In the genomic region with DNA sequence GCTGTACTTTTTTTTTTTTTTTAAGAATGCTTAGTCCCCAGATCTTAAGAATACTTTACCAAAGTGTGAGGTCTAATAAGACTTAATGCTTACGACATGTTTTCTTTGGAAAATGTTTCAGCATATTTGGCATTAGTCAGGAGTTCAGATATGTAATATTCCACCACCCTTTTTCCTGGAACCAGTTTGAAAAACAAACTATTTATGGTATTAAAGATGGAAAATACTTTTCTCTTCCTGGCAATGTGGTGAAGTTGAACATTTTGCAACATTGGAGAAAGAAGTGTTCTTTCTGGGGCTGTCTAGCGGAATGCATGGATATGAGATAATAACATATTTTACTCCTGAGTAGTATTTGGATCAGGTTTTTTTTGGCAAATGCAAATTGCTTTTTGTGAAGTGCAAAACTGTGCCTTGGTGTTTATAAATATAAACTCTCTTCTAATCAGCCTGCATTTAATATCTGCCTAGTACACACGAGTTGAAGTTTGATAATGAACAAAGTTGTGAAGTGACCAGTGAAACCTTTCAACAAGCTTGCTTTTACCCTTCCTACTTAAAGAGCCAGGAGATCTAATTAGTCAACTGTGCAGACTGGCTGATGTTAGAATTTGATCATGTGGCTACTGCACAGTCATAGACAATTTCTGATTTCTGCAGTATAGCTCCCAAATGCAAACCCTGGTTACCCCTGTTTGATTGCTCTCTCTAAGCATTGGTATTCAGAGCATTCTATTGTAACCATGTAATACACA, we compare ENCODE assay signal across 9 cellular contexts. TPM values are rescaled to one million over a fixed set of nuclear protein-coding genes. Genes with fewer than 3 reads are reported as not detected.
A peak's percentile ranks its signal among the peaks of the same experiment; 100 is the strongest.
DNase-seq lines count a peak whose midpoint lies in the region; ATAC-seq and TF ChIP-seq lines count a peak whose summit lies in the region.
"Had no signal": no experiment of that assay in that cellular context is flagged by ENCODE, and none has a peak within 500 bp of the region (broad histone marks: within the 10 kb centered on the region; RNA-seq: fewer than 3 reads in every experiment).

No MANE protein-coding gene starts in this region.

- no peaks in the 10 kb centered on the region for H3K27me3 ChIP-seq in effector memory CD4-positive, alpha-beta T cell (replicated peaks; ENCODE audit: control insufficient read depth, insufficient read depth, low read length, poor library complexity, severe bottlenecking)

- peaks cover 14% of the 10 kb centered on the region for H3K4me1 ChIP-seq in effector memory CD4-positive, alpha-beta T cell (ENCODE audit: control insufficient read depth, insufficient read depth, low read length, poor library complexity, severe bottlenecking)

- POLR2A ChIA-PET in AG04449 (lab: Yijun Ruan, JAX) = interaction anchor here (0.6 to 0.9 kb wide), 2 partner anchors 8 to 21 kb away, joined by 3 read pairs; no protein-coding TSS in a partner anchor

- DNase-seq in AG04449 (ENCODE audit: low read depth, low spot score) (peak; percentile 97), HFFc6 (peak; percentile 73), natural killer cell (no peak), SHP77 (lab: John Stamatoyannopoulos, UW) (no peak)
- no peak for DNase-seq in effector memory CD4-positive, alpha-beta T cell
- DNase-seq: NCI-H2029 treated with DMSO at 0.1 percent for 48 hours had no signal

- H3K36me3 ChIP-seq in effector memory CD4-positive, alpha-beta T cell (ENCODE audit: control insufficient read depth, insufficient read depth, low read length) = peaks cover 4% of the 10 kb centered on the region

- peak overlapping the region; percentile 68 for H3K27ac Mint-ChIP-seq in HFFc6
- H3K27ac Mint-ChIP-seq in dendritic cell treated with granulocyte-macrophage colony-stimulating factor and Interleukin-4, amounts not matched to agents 40 ng/mL and 50 ng/mL, for 4 days = peak overlapping the region; percentile 84
- peak overlapping the region; percentile 83 to 88 for H3K27ac Mint-ChIP-seq in natural killer cell

- no peak overlapping the region for H3K4me3 ChIP-seq in AG04449 (ENCODE audit: low read depth, low read length)
- H3K4me3 ChIP-seq in effector memory CD4-positive, alpha-beta T cell (ENCODE audit: insufficient read depth, low read depth, low read length, poor library complexity, severe bottlenecking) = no peak overlapping the region

- CTCF ChIA-PET in AG04449 (lab: Yijun Ruan, JAX) = interaction anchor here (0.7 to 1.2 kb wide), 5 partner anchors 9 to 79 kb away, joined by 3 to 6 read pairs (median 3); no protein-coding TSS in a partner anchor

- H3K27me3 Mint-ChIP-seq in HFFc6 (ENCODE audit: insufficient read depth) = no peaks in the 10 kb centered on the region; the same call in 1 of the 2 replicates
- H3K27me3 Mint-ChIP-seq in dendritic cell treated with granulocyte-macrophage colony-stimulating factor and Interleukin-4, amounts not matched to agents 40 ng/mL and 50 ng/mL, for 4 days = no peaks in the 10 kb centered on the region
- no peaks in the 10 kb centered on the region for H3K27me3 Mint-ChIP-seq in natural killer cell (ENCODE audit: low read depth in 2 of 2)

- ATAC-seq in natural killer cell (no peak), HG03175 (IDR thresholded peaks at IDR 0.05; ENCODE audit: unreplicated experiment) (no peak), HG03378 (IDR thresholded peaks at IDR 0.05; ENCODE audit: unreplicated experiment) (no peak)

- H3K9me3 Mint-ChIP-seq in HFFc6 = no peaks in the 10 kb centered on the region
- H3K9me3 Mint-ChIP-seq in dendritic cell treated with granulocyte-macrophage colony-stimulating factor and Interleukin-4, amounts not matched to agents 40 ng/mL and 50 ng/mL, for 4 days = no peaks in the 10 kb centered on the region
- no peaks in the 10 kb centered on the region for H3K9me3 Mint-ChIP-seq in natural killer cell

- H3K4me1 Mint-ChIP-seq in HFFc6 (ENCODE audit: low read depth) (peaks cover 25% of the 10 kb centered on the region), natural killer cell (peaks cover 38 to 41% of the 10 kb centered on the region in 2 donors)
- peaks cover 45% of the 10 kb centered on the region for H3K4me1 Mint-ChIP-seq in dendritic cell treated with granulocyte-macrophage colony-stimulating factor and Interleukin-4, amounts not matched to agents 40 ng/mL and 50 ng/mL, for 4 days (ENCODE audit: low read depth)

- H3K27ac ChIP-seq in effector memory CD4-positive, alpha-beta T cell (ENCODE audit: insufficient read depth, low read length, poor library complexity, severe bottlenecking) = no peak overlapping the region

- peak overlapping the region; percentile 55 for H3K4me3 Mint-ChIP-seq in HFFc6
- peak overlapping the region; percentile 23 for H3K4me3 Mint-ChIP-seq in dendritic cell treated with granulocyte-macrophage colony-stimulating factor and Interleukin-4, amounts not matched to agents 40 ng/mL and 50 ng/mL, for 4 days
- H3K4me3 Mint-ChIP-seq in natural killer cell = peak overlapping the region; percentile 75

- H3K36me3 Mint-ChIP-seq in HFFc6 (ENCODE audit: low read depth) (peaks cover 6% of the 10 kb centered on the region; the same call in 1 of the 2 replicates), natural killer cell (peaks cover 6% of the 10 kb centered on the region)
- H3K36me3 Mint-ChIP-seq in dendritic cell treated with granulocyte-macrophage colony-stimulating factor and Interleukin-4, amounts not matched to agents 40 ng/mL and 50 ng/mL, for 4 days (ENCODE audit: low read depth) = peaks cover 93% of the 10 kb centered on the region

- H3K9me3 ChIP-seq in effector memory CD4-positive, alpha-beta T cell (ENCODE audit: control insufficient read depth, low read length) = no peaks in the 10 kb centered on the region

- TF ChIP-seq CTCF in AG04449 (IDR thresholded peaks at IDR 0.05; ENCODE audit: insufficient read depth, low read length, missing control alignments) (no peak), HFFc6 (IDR thresholded peaks at IDR 0.05) (no peak), natural killer cell (IDR thresholded peaks at IDR 0.05) (no peak)

- intact Hi-C loops in dendritic cell treated with granulocyte-macrophage colony-stimulating factor and Interleukin-4, amounts not matched to agents 40 ng/mL and 50 ng/mL, for 4 days (cut with micrococcal nuclease) = loop anchor here (2.0 to 5.0 kb wide), 2 partner anchors 37 to 74 kb away; no protein-coding TSS in a partner anchor
- intact Hi-C loops in natural killer cell (cut with micrococcal nuclease) = no loop called here

RNA-seq across cellular contexts. Expression of gene MAP3K8, which starts 20.9 kb away (rescaled TPM):
- total RNA-seq in HFFc6 (2021; fragmentation: NEBNext Ultra II Directional; extraction: Animal tissue kit (Norgen Biotek cat#: 25700)) = 1 to 10 TPM; 1.3 to 4.2 (median 1.8) TPM
- 100 to 1,000 TPM; 200 to 244 (median 236) TPM for total RNA-seq in natural killer cell

Comparison
In these comparisons a context has a peak if more than half of its experiments do, and no peak if none do; other contexts are left out.
1. DNase-seq: peak in AG04449 (single experiment) and HFFc6 (single experiment); none in natural killer cell (single experiment), effector memory CD4-positive, alpha-beta T cell (0 of 3) and SHP77 (0 of 2).
2. H3K4me3 Mint-ChIP-seq: peak in every context shown above with its lines; median percentile 75 in natural killer cell; 55 in HFFc6; 23 in dendritic cell treated with granulocyte-macrophage colony-stimulating factor and Interleukin-4, amounts not matched to agents 40 ng/mL and 50 ng/mL, for 4 days.
3. RNA of gene MAP3K8, which starts 20.9 kb away (total RNA-seq): 200 to 244 TPM in natural killer cell; 1.3 to 4.2 TPM in HFFc6; every median in the first group is over 10 times any median in the second.
4. Peak in every context shown above with its lines, with median percentiles within 50 percentile points of each other: H3K27ac Mint-ChIP-seq.